Comparison of ENCODE assay signal across 9 cellular contexts in the genomic region with DNA sequence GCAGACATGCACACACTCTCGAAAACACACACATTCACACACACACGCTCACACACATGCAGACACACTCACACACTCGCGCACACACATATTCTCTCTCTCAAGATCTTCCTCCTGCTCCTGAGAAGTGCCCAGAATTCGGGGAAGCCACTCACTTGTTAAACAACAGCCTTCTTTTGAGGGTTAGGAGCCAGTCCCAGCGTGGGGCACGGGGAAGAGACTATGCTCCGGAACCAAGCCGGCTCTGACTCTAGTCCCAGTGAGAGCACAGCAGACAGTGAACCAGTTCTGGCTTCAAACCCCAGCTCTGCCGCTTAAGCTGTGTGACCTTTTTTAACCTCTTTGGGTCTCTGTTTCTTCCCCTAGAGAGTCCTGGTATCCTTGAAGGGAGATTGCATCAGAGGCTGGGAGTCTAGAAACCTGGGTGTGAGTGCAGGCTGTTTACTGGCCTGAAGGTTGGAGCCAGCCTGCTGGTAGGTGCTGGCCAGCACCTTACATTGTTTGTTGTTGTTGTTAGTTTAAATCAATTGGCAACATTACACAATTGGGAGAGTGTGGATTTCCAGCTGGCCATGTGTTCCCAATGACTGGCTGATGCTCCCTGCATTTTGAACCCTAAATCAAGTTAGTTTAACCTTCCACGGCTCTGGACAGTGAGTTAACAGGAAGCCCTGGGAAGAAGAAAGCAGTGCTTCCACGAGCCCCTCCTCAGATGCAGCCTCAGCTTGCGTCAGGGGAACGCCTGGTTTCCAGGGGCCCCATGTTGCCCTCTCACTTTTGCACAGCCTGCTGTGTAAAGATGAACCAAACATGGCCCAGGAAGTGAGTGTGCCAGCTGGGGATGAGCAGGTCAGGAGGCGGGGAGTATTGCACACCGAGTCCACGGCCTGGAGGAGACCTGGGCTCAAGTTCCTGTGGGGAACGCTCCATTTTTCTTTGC.
DNase-seq lines count a peak whose midpoint lies in the region; ATAC-seq, FAIRE-seq and TF ChIP-seq lines count a peak whose summit lies in the region.
"Had no signal": no experiment of that assay in that cellular context is flagged by ENCODE, and none has a peak within 500 bp of the region (broad histone marks: within the 10 kb centered on the region; RNA-seq: fewer than 3 reads in every experiment).

No MANE protein-coding gene starts in this region.

- no peaks in the 10 kb centered on the region for H4K20me1 ChIP-seq in GM23248 (ENCODE audit: insufficient read depth)

- peak overlapping the region; percentile 85 for H3K9ac ChIP-seq in GM23248

- no peak overlapping the region for H3K4me3 Mint-ChIP-seq in stimulated activated naive B cell treated with anti-CD40 and anti-IgM and Interleukin-4, amounts not matched to agents 10 μg/mL and 1 μg/mL and 100 μg/mL, for 72 hours

- 8% methylated on average over 18 of the region's 18 CpGs for WGBS in GM23248 (ENCODE audit: low coverage in 1 of 2, low lambda C conversion rate in 2 of 2, missing lambda C conversion rate in 2 of 2), 2 experiments
- 53 to 67% (median 58%) methylated on average over 18 of the region's 18 CpGs for WGBS in small intestine, 3 donors

- H3K36me3 ChIP-seq in GM23248 (ENCODE audit: low read depth) (no peaks in the 10 kb centered on the region), ascending aorta (no peaks in the 10 kb centered on the region), small intestine (ENCODE audit: control insufficient read depth in 2 of 2, insufficient read depth in 2 of 2, low read length in 2 of 2) (no peaks in the 10 kb centered on the region)

- H3K27ac ChIP-seq in GM23248 (peak overlapping the region; percentile 98), ascending aorta (peak overlapping the region; percentile 28 to 57), small intestine (ENCODE audit: low read depth in 1 of 2, low read length in 1 of 2) (peak overlapping the region in 1 of 2 donors; percentile 84)
- H3K27ac ChIP-seq: foreskin keratinocyte had no signal

- H3K27me3 Mint-ChIP-seq in stimulated activated naive B cell treated with anti-CD40 and anti-IgM and Interleukin-4, amounts not matched to agents 10 μg/mL and 1 μg/mL and 100 μg/mL, for 72 hours, result peaks cover 0 to 3% of the 10 kb centered on the region in 2 donors

- H3K4me2 ChIP-seq in GM23248 (ENCODE audit: unreplicated experiment), result peak overlapping the region; percentile 79

- H3K27me3 ChIP-seq in GM23248 (replicated peaks; ENCODE audit: insufficient read depth), result no peaks in the 10 kb centered on the region
- no peaks in the 10 kb centered on the region for H3K27me3 ChIP-seq in ascending aorta
- H3K27me3 ChIP-seq in small intestine (ENCODE audit: control insufficient read depth in 2 of 2, insufficient read depth in 2 of 2, low read length in 2 of 2), result no peaks in the 10 kb centered on the region
- H3K27me3 ChIP-seq: foreskin keratinocyte had no signal

- H3K36me3 Mint-ChIP-seq in stimulated activated naive B cell treated with anti-CD40 and anti-IgM and Interleukin-4, amounts not matched to agents 10 μg/mL and 1 μg/mL and 100 μg/mL, for 72 hours, result no peaks in the 10 kb centered on the region

- H2AFZ ChIP-seq in GM23248, result peak overlapping the region; percentile 70

- no peaks in the 10 kb centered on the region for H3K79me2 ChIP-seq in GM23248 (ENCODE audit: insufficient read depth)

- peak overlapping the region; percentile 25; the same call in 1 of the 2 replicates for H3K4me3 ChIP-seq in GM23248
- no peak overlapping the region for H3K4me3 ChIP-seq in ascending aorta
- H3K4me3 ChIP-seq in small intestine (ENCODE audit: low read depth in 1 of 2, low read length in 2 of 2), result no peak overlapping the region

- no peak for FAIRE-seq in small intestine (lab: Jason Lieb, UNC)

- in situ Hi-C loops in GM23248 (cut with MboI), result no loop called here

- intact Hi-C loops in ascending aorta (cut with DNase I), result no loop called here

- H3K27ac Mint-ChIP-seq in stimulated activated naive B cell treated with anti-CD40 and anti-IgM and Interleukin-4, amounts not matched to agents 10 μg/mL and 1 μg/mL and 100 μg/mL, for 72 hours, result peak overlapping the region; percentile 42

- H3K9me3 ChIP-seq in GM23248 (ENCODE audit: low read depth), result no peaks in the 10 kb centered on the region
- no peaks in the 10 kb centered on the region for H3K9me3 ChIP-seq in ascending aorta
- no peaks in the 10 kb centered on the region for H3K9me3 ChIP-seq in small intestine (ENCODE audit: control insufficient read depth, low read depth)

- DNase-seq in GM23248, result peak; percentile 76
- no peak for DNase-seq in ascending aorta (ENCODE audit: low spot score in 2 of 2)
- peak; percentile 70 for DNase-seq in iris pigment epithelial cell (ENCODE audit: low read depth)
- DNase-seq in stimulated activated naive B cell treated with anti-CD40 and anti-IgM and Interleukin-4, amounts not matched to agents 10 μg/mL and 1 μg/mL and 100 μg/mL, for 72 hours, result no peak
- no peak for DNase-seq in occipital lobe (lab: John Stamatoyannopoulos, UW)
- DNase-seq in small intestine, result no peak
- DNase-seq: foreskin keratinocyte had no signal

- no peak for TF ChIP-seq CTCF in ascending aorta (IDR thresholded peaks at IDR 0.05)

- ATAC-seq in stimulated activated naive B cell treated with anti-CD40 and anti-IgM and Interleukin-4, amounts not matched to agents 10 μg/mL and 1 μg/mL and 100 μg/mL, for 72 hours (replicated peaks), result peak; percentile 32 to 43
- ATAC-seq in GM18909 (IDR thresholded peaks at IDR 0.05; ENCODE audit: poor library complexity, unreplicated experiment), result no peak
- no peak for ATAC-seq in HG02798 (IDR thresholded peaks at IDR 0.05; ENCODE audit: poor library complexity, unreplicated experiment)

- peaks cover 0 to 8% of the 10 kb centered on the region in 2 donors for H3K9me3 Mint-ChIP-seq in stimulated activated naive B cell treated with anti-CD40 and anti-IgM and Interleukin-4, amounts not matched to agents 10 μg/mL and 1 μg/mL and 100 μg/mL, for 72 hours

- H3K9me2 ChIP-seq in GM23248 (ENCODE audit: insufficient read depth), result no peaks in the 10 kb centered on the region

- H3K4me1 ChIP-seq in GM23248 (ENCODE audit: insufficient read depth), result peaks cover 55% of the 10 kb centered on the region
- no peaks in the 10 kb centered on the region for H3K4me1 ChIP-seq in ascending aorta
- H3K4me1 ChIP-seq in small intestine (ENCODE audit: control insufficient read depth in 2 of 2, insufficient read depth in 1 of 2, low read depth in 1 of 2, low read length in 1 of 2), result no peaks in the 10 kb centered on the region
- H3K4me1 ChIP-seq: foreskin keratinocyte had no signal

- H3F3A ChIP-seq in GM23248 (ENCODE audit: insufficient read depth), result peaks cover 41% of the 10 kb centered on the region

- peaks cover 37 to 69% of the 10 kb centered on the region in 2 donors for H3K4me1 Mint-ChIP-seq in stimulated activated naive B cell treated with anti-CD40 and anti-IgM and Interleukin-4, amounts not matched to agents 10 μg/mL and 1 μg/mL and 100 μg/mL, for 72 hours

Comparison
In these comparisons a context has a peak if more than half of its experiments do, and no peak if none do; other contexts are left out.
1. DNase-seq: peak in GM23248 (single experiment) and iris pigment epithelial cell (single experiment); none in ascending aorta (0 of 2), stimulated activated naive B cell treated with anti-CD40 and anti-IgM and Interleukin-4, amounts not matched to agents 10 μg/mL and 1 μg/mL and 100 μg/mL, for 72 hours (single experiment), occipital lobe (single experiment) and small intestine (single experiment).
2. ATAC-seq: peak in stimulated activated naive B cell treated with anti-CD40 and anti-IgM and Interleukin-4, amounts not matched to agents 10 μg/mL and 1 μg/mL and 100 μg/mL, for 72 hours (2 of 2); none in GM18909 (single experiment) and HG02798 (single experiment).